Comparison of ENCODE assay signal across 9 cellular contexts in the genomic region with DNA sequence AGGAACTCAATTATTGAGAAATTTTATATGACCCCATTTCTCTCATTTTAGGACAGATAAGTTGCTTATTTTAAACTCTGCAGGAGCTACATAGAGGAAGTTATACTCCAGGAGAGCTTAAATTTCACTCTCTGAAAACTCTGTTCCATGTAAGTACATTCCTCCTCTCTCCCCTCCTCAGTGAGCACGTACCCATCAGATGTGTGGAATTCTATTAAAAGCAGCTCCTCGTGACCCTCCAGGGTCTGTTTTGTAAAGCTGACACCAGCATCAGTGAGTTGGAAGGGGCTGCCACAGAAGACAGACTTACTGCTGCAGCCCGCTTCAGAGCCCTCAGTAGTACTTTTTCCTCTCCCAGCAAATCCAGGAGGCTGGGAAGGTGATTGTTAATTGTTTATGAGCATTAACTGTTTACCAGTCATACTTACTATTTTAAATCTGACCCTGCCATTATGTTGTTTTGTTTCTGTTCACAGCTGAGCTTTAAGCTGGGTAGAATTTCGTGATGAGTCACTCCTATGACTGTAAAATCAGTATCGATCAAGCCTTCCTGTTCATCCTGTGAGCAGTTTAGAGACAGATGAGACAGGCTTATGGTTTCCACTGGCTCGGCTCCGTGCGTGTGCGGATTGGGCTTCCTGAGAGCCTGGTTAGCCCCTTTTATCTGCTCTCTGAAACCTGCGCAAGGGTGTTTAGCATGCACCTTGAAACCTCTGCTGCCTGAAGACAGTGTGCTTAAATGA. TPM values are rescaled to one million over a fixed set of nuclear protein-coding genes. Genes with fewer than 3 reads are reported as not detected.
DNase-seq lines count a peak whose midpoint lies in the region; ATAC-seq and TF ChIP-seq lines count a peak whose summit lies in the region.
"Had no signal": no experiment of that assay in that cellular context is flagged by ENCODE, and none has a peak within 500 bp of the region (broad histone marks: within the 10 kb centered on the region; RNA-seq: fewer than 3 reads in every experiment).

No MANE protein-coding gene starts in this region.

- peak; percentile 75 for ATAC-seq in GM18870 (IDR thresholded peaks at IDR 0.05; ENCODE audit: unreplicated experiment)
- ATAC-seq in HG03571 (IDR thresholded peaks at IDR 0.05; ENCODE audit: unreplicated experiment), result no peak
- ATAC-seq in GM21825 (IDR thresholded peaks at IDR 0.05; ENCODE audit: unreplicated experiment), result no peak
- ATAC-seq in HG02623 (IDR thresholded peaks at IDR 0.05; ENCODE audit: unreplicated experiment), result no peak

- H3K36me3 ChIP-seq in brain microvascular endothelial cell (replicated peaks), result no peaks in the 10 kb centered on the region

- TF ChIP-seq CTCF in brain microvascular endothelial cell (IDR thresholded peaks at IDR 0.05; ENCODE audit: low read depth, low read length, missing control alignments), result no peak
- TF ChIP-seq CTCF in retinal pigment epithelial cell (conservative IDR thresholded peaks at IDR 0.05; ENCODE audit: low read depth, low read length), result no peak

- H3K27me3 ChIP-seq in brain microvascular endothelial cell (replicated peaks), result no peaks in the 10 kb centered on the region

- in situ Hi-C loops in brain microvascular endothelial cell (cut with HindIII; ENCODE audit: low pct_ligation_motif_present, low sequenced_read_pairs), result no loop called here

- no peak overlapping the region for H3K4me3 ChIP-seq in brain microvascular endothelial cell (ENCODE audit: low read depth, low read length)
- H3K4me3 ChIP-seq in retinal pigment epithelial cell (ENCODE audit: low read length), result no peak overlapping the region

- DNase-seq in RPMI7951 (ENCODE audit: low read depth) (peak; percentile 40), brain microvascular endothelial cell (peak; percentile 36), retinal pigment epithelial cell (ENCODE audit: low read depth) (peak; percentile 61), retina (no peak)
- DNase-seq: stimulated activated naive B cell treated with anti-CD40 and anti-IgM and Interleukin-4, amounts not matched to agents 10 μg/mL and 1 μg/mL and 100 μg/mL, for 72 hours had no signal

- H3K27ac ChIP-seq in brain microvascular endothelial cell, result peak overlapping the region; percentile 11

RNA-seq across cellular contexts. Expression of a gene that starts 20.4 kb away (rescaled TPM):
- total RNA-seq in RPMI7951 (2014; rRNA removed; shearing (Covaris generic)), result 3.0 and 5.9 TPM in 2 replicates
